1 cellular context compared by ENCODE assay signal in the genomic region with DNA sequence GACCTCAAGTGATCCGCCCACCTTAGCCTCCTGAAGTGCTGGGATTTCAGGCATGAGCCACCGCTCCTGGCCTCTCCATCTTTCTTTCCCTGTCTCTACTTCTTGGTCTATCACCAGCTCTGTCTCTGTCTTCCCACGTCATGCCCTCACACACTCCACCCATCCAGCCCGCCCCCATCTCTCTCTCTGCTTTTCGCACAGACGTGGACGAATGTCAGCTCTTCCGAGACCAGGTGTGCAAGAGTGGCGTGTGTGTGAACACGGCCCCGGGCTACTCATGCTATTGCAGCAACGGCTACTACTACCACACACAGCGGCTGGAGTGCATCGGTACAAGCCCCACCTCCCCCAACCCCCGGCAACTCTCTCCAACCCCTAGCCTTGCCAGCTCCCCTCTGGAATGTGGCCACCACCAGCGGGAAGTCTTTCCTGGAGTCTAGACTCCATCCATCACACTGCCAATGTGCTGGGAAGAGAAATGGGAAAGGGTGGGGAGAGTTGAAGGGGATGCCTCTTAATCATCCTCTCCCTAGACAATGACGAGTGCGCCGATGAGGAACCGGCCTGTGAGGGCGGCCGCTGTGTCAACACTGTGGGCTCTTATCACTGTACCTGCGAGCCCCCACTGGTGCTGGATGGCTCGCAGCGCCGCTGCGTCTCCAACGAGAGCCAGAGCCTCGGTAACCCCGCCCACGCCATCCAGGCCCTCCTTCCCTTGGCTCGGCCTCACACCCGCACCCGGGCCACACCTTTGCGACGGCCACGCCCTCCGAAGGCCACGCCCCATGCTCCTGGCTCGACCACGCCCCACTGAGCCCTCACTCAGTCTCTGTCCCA.
TF ChIP-seq lines count a peak whose summit lies in the region.

No MANE protein-coding gene starts in this region.

TF ChIP-seq in K562, 482 proteins besides CTCF, POLR2A, EP300 and RAD21 (continued from another document and continues in another):
- peak; percentile 12; the same call in 1 of the 2 replicates for TF ChIP-seq MBD2 (IDR thresholded peaks at IDR 0.05; ENCODE audit: borderline replicate concordance, low read depth)
- TF ChIP-seq, protein P1, sequence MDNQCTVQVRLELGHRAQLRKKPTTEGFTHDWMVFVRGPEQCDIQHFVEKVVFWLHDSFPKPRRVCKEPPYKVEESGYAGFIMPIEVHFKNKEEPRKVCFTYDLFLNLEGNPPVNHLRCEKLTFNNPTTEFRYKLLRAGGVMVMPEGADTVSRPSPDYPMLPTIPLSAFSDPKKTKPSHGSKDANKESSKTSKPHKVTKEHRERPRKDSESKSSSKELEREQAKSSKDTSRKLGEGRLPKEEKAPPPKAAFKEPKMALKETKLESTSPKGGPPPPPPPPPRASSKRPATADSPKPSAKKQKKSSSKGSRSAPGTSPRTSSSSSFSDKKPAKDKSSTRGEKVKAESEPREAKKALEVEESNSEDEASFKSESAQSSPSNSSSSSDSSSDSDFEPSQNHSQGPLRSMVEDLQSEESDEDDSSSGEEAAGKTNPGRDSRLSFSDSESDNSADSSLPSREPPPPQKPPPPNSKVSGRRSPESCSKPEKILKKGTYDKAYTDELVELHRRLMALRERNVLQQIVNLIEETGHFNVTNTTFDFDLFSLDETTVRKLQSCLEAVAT (IDR thresholded peaks at IDR 0.05) = peak in 1 of 2 experiments; percentile 16; a peak in 1 of 4 replicates
- TF ChIP-seq NONO (IDR thresholded peaks at IDR 0.05; ENCODE audit: low read depth in 2 of 2, low read length in 1 of 2) = no peak
- TF ChIP-seq, protein P2, sequence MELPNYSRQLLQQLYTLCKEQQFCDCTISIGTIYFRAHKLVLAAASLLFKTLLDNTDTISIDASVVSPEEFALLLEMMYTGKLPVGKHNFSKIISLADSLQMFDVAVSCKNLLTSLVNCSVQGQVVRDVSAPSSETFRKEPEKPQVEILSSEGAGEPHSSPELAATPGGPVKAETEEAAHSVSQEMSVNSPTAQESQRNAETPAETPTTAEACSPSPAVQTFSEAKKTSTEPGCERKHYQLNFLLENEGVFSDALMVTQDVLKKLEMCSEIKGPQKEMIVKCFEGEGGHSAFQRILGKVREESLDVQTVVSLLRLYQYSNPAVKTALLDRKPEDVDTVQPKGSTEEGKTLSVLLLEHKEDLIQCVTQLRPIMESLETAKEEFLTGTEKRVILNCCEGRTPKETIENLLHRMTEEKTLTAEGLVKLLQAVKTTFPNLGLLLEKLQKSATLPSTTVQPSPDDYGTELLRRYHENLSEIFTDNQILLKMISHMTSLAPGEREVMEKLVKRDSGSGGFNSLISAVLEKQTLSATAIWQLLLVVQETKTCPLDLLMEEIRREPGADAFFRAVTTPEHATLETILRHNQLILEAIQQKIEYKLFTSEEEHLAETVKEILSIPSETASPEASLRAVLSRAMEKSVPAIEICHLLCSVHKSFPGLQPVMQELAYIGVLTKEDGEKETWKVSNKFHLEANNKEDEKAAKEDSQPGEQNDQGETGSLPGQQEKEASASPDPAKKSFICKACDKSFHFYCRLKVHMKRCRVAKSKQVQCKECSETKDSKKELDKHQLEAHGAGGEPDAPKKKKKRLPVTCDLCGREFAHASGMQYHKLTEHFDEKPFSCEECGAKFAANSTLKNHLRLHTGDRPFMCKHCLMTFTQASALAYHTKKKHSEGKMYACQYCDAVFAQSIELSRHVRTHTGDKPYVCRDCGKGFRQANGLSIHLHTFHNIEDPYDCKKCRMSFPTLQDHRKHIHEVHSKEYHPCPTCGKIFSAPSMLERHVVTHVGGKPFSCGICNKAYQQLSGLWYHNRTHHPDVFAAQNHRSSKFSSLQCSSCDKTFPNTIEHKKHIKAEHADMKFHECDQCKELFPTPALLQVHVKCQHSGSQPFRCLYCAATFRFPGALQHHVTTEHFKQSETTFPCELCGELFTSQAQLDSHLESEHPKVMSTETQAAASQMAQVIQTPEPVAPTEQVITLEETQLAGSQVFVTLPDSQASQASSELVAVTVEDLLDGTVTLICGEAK (IDR thresholded peaks at IDR 0.05) = no peak
- TF ChIP-seq, protein P2 (CRISPR knock-in tag; IDR thresholded peaks at IDR 0.05) = no peak
- no peak for TF ChIP-seq TAF9B (IDR thresholded peaks at IDR 0.05; ENCODE audit: partially characterized antibody)
- TF ChIP-seq PTTG1 (tag; IDR thresholded peaks at IDR 0.05; ENCODE audit: low read depth) = no peak
- 0 out of 2 replicates have a peak, but pooled peaks have one; percentile 39 for TF ChIP-seq FOSL1 (tag; conservative IDR thresholded peaks at IDR 0.05)
- no peak for TF ChIP-seq WHSC1 (IDR thresholded peaks at IDR 0.05; ENCODE audit: low read length)
- TF ChIP-seq, protein P3, sequence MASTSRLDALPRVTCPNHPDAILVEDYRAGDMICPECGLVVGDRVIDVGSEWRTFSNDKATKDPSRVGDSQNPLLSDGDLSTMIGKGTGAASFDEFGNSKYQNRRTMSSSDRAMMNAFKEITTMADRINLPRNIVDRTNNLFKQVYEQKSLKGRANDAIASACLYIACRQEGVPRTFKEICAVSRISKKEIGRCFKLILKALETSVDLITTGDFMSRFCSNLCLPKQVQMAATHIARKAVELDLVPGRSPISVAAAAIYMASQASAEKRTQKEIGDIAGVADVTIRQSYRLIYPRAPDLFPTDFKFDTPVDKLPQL (IDR thresholded peaks at IDR 0.05; ENCODE audit: extremely low read depth, insufficient read length) = no peak
- TF ChIP-seq SP1 (CRISPR knock-in tag; IDR thresholded peaks at IDR 0.05) = peak; percentile 94
- TF ChIP-seq ETV5 (CRISPR knock-in tag; IDR thresholded peaks at IDR 0.05; ENCODE audit: low read depth) = no peak
- TF ChIP-seq PYGO2 (tag; IDR thresholded peaks at IDR 0.05) = no peak
- TF ChIP-seq POLR2G (IDR thresholded peaks at IDR 0.05; ENCODE audit: low read depth, low read length) = peak; percentile 59
- peak in 1 of 3 experiments; percentile 29 for TF ChIP-seq YY1 (IDR thresholded peaks at IDR 0.05; ENCODE audit: borderline replicate concordance in 1 of 3, control insufficient read depth in 1 of 3, extremely low read depth in 1 of 3, insufficient read depth in 3 of 3, insufficient read length in 1 of 3, insufficient replicate concordance in 2 of 3, low read depth in 1 of 3, low read length in 2 of 3)
- no peak for TF ChIP-seq ZNF24 (IDR thresholded peaks at IDR 0.05)
- TF ChIP-seq SAP30 (IDR thresholded peaks at IDR 0.05; ENCODE audit: borderline replicate concordance, insufficient read depth, low read depth, low read length, poor library complexity, severe bottlenecking) = no peak
- no peak for TF ChIP-seq ZNF274 (IDR thresholded peaks at IDR 0.05; ENCODE audit: borderline replicate concordance, low read depth, low read length)
- TF ChIP-seq EWSR1 (IDR thresholded peaks at IDR 0.05; ENCODE audit: borderline replicate concordance, low read depth, partially characterized antibody) = no peak
- TF ChIP-seq NEUROD1 (IDR thresholded peaks at IDR 0.05; ENCODE audit: borderline replicate concordance, low read depth, low read length, partially characterized antibody) = peak; percentile 40
- TF ChIP-seq NFIC (IDR thresholded peaks at IDR 0.05) = no peak
- no peak for TF ChIP-seq SNRNP70 (optimal IDR thresholded peaks at IDR 0.05; ENCODE audit: low read depth, low read length)
- peak; percentile 87 for TF ChIP-seq SOX6 (IDR thresholded peaks at IDR 0.05)
- no peak for TF ChIP-seq POLR2AphosphoS5 (IDR thresholded peaks at IDR 0.05; ENCODE audit: control insufficient read depth, insufficient read depth, low read depth, low read length)
- 0 out of 2 replicates have a peak, but pooled peaks have one; percentile 32 for TF ChIP-seq ZNF143 (CRISPR knock-in tag; IDR thresholded peaks at IDR 0.05)
- peak; percentile 18; the same call in 1 of the 2 replicates for TF ChIP-seq JUN (IDR thresholded peaks at IDR 0.05; ENCODE audit: borderline replicate concordance, low read depth, low read length)
- no peak for TF ChIP-seq JUN (CRISPR knock-in tag; IDR thresholded peaks at IDR 0.05; ENCODE audit: borderline replicate concordance)
- TF ChIP-seq CREM (IDR thresholded peaks at IDR 0.05; ENCODE audit: low read depth) = peak; percentile 76
- peak; percentile 42; the same call in 1 of the 2 replicates for TF ChIP-seq E2F5 (CRISPR knock-in tag; IDR thresholded peaks at IDR 0.05)
- peak in 1 of 2 experiments; percentile 26; a peak in 1 of 4 replicates for TF ChIP-seq ZMIZ1 (IDR thresholded peaks at IDR 0.05; ENCODE audit: low read depth in 2 of 2, low read length in 2 of 2)
- TF ChIP-seq U2AF1 (optimal IDR thresholded peaks at IDR 0.05; ENCODE audit: low read depth, low read length) = no peak
- TF ChIP-seq TCF7 (IDR thresholded peaks at IDR 0.05; ENCODE audit: borderline replicate concordance) = peak; percentile 14; the same call in 1 of the 2 replicates
- TF ChIP-seq, protein P4, sequence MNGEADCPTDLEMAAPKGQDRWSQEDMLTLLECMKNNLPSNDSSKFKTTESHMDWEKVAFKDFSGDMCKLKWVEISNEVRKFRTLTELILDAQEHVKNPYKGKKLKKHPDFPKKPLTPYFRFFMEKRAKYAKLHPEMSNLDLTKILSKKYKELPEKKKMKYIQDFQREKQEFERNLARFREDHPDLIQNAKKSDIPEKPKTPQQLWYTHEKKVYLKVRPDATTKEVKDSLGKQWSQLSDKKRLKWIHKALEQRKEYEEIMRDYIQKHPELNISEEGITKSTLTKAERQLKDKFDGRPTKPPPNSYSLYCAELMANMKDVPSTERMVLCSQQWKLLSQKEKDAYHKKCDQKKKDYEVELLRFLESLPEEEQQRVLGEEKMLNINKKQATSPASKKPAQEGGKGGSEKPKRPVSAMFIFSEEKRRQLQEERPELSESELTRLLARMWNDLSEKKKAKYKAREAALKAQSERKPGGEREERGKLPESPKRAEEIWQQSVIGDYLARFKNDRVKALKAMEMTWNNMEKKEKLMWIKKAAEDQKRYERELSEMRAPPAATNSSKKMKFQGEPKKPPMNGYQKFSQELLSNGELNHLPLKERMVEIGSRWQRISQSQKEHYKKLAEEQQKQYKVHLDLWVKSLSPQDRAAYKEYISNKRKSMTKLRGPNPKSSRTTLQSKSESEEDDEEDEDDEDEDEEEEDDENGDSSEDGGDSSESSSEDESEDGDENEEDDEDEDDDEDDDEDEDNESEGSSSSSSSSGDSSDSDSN (IDR thresholded peaks at IDR 0.05; ENCODE audit: borderline replicate concordance in 1 of 2, low read depth in 2 of 2, low read length in 2 of 2) = no peak
- no peak for TF ChIP-seq HNRNPH1 (optimal IDR thresholded peaks at IDR 0.05; ENCODE audit: low read depth, low read length)
- TF ChIP-seq L3MBTL2 (IDR thresholded peaks at IDR 0.05) = peak; percentile 42; the same call in 1 of the 2 replicates
- no peak for TF ChIP-seq TOE1 (IDR thresholded peaks at IDR 0.05; ENCODE audit: borderline replicate concordance)
- 0 out of 2 replicates have a peak, but pooled peaks have one; percentile 28 for TF ChIP-seq TOE1 (CRISPR knock-in tag; IDR thresholded peaks at IDR 0.05; ENCODE audit: borderline replicate concordance, low read depth)
- TF ChIP-seq ZNF699 (CRISPR knock-in tag; IDR thresholded peaks at IDR 0.05; ENCODE audit: insufficient replicate concordance) = no peak
- no peak for TF ChIP-seq ZNF436 (CRISPR knock-in tag; IDR thresholded peaks at IDR 0.05)
- TF ChIP-seq TBL1XR1 (IDR thresholded peaks at IDR 0.05; ENCODE audit: low read length in 2 of 2) = peak in 1 of 2 experiments; percentile 40; a peak in 1 of 4 replicates
- peak; percentile 87 for TF ChIP-seq MEIS2 (IDR thresholded peaks at IDR 0.05; ENCODE audit: partially characterized antibody)
